ENCODE assay signal across 29 cellular contexts in the genomic region with DNA sequence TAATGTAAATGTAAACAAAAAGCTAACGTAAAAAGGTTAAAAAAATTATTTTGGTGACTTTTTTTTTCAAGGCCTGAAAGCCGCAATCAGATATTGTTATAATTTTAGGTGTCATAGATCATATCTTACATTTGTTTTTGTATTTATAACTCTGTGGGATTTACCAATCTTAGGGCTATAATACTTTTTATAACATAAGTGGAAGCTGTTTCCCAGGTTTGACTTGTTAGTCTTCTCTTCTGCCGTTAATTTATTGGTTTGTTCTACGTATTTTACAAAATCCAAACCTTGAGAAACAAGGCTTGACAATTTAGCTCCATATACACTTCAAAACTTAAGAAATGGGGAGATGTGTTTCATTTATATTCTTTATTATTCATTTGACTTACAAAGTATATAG.
"Had no signal": no experiment of that assay in that cellular context is flagged by ENCODE, and none has a peak within 500 bp of the region (broad histone marks: within the 10 kb centered on the region; RNA-seq: fewer than 3 reads in every experiment).

No MANE protein-coding gene starts in this region.

- H3K4me1 ChIP-seq: breast epithelium had no signal

- DNase-seq: activated CD4-positive, alpha-beta T cell treated with anti-CD3 and anti-CD28 coated beads for 36 hours; activated CD8-positive, alpha-beta memory T cell treated with anti-CD3 and anti-CD28 coated beads, Interleukin-2, amount 50 U/mL, for 4 hours; activated CD8-positive, alpha-beta T cell treated with anti-CD3 and anti-CD28 coated beads for 36 hours; activated naive CD4-positive, alpha-beta T cell treated with anti-CD3 and anti-CD28 coated beads, Interleukin-2, amount 50 U/mL, for 16 hours; activated naive CD8-positive, alpha-beta T cell treated with anti-CD3 and anti-CD28 coated beads, Interleukin-2, amount 10 ng/mL, durations not matched to agents 7 days and 5 days; activated T-cell treated with anti-CD3 and anti-CD28 coated beads, Interleukin-2, amount 50 U/mL, for 72 hours; adrenal gland; anterior cingulate cortex; MG63; MV-4-11; NCI-H1092 treated with DMSO at 0.1 percent for 48 hours; NCI-H1417 treated with DMSO at 0.1 percent for 48 hours; NCI-H1694; NCI-H2029; NCI-H2107; NCI-H345; NCI-H510A; NCI-H526 treated with DMSO at 0.1 percent for 48 hours; NCI-H82; RPMI8226; T-cell; T-helper 2 cell; T1000; WERI-Rb-1 had no signal

- H3K4me3 ChIP-seq: adrenal gland, breast epithelium, MG63, SK-N-MC had no signal

- H3K27me3 ChIP-seq: adrenal gland, breast epithelium, MG63 had no signal

- H3K9ac ChIP-seq: KMS-11 had no signal

- H3K9me3 ChIP-seq: adrenal gland, breast epithelium, MG63 had no signal

- H3K27ac ChIP-seq: adrenal gland, KMS-11, SK-N-MC, WERI-Rb-1 had no signal

- H3K4me2 ChIP-seq: KMS-11 had no signal

- ATAC-seq: activated CD4-positive, alpha-beta T cell treated with anti-CD3 and anti-CD28 coated beads for 36 hours; activated CD8-positive, alpha-beta T cell treated with anti-CD3 and anti-CD28 coated beads for 36 hours; activated T-cell treated with anti-CD3 and anti-CD28 coated beads, Interleukin-2, amount 50 U/mL, for 72 hours; Panc1; Right ventricle myocardium inferior; T-cell had no signal

- H3K36me3 ChIP-seq: adrenal gland, breast epithelium, MG63, WERI-Rb-1 had no signal
